ENCODE assay signal across 2 cellular contexts in genomic region chr4:128244379-128244778, GRCh38.
TF ChIP-seq lines count a peak whose summit lies in the region.

No MANE protein-coding gene starts in this region.

TF ChIP-seq in IMR-90, 13 proteins besides CTCF, POLR2A, EP300 and RAD21:
- no peak for TF ChIP-seq RCOR1 (IDR thresholded peaks at IDR 0.05; ENCODE audit: insufficient replicate concordance, low read length)
- 0 out of 2 replicates have a peak, but pooled peaks have one; percentile 14 for TF ChIP-seq FOS (IDR thresholded peaks at IDR 0.05; ENCODE audit: low read depth, low read length)

TF ChIP-seq in K562, 482 proteins besides CTCF, POLR2A, EP300 and RAD21:
- TF ChIP-seq ZNF184 (CRISPR knock-in tag; IDR thresholded peaks at IDR 0.05) = no peak
- no peak for TF ChIP-seq PRMT5 (CRISPR knock-in tag; IDR thresholded peaks at IDR 0.05)
- no peak for TF ChIP-seq PHF21A (IDR thresholded peaks at IDR 0.05; ENCODE audit: borderline replicate concordance, low read depth)
- no peak for TF ChIP-seq STAG1 (CRISPR knock-in tag; IDR thresholded peaks at IDR 0.05; ENCODE audit: borderline replicate concordance)
TF ChIP-seq in K562: peak in this region for 0.
